Comparison of ENCODE assay signal across 10 cellular contexts in genomic region chr5:132688536-132689409, GRCh38.
DNase-seq lines count a peak whose midpoint lies in the region; ATAC-seq lines count a peak whose summit lies in the region.
"Had no signal": no experiment of that assay in that cellular context is flagged by ENCODE, and none has a peak within 500 bp of the region (broad histone marks: within the 10 kb centered on the region; RNA-seq: fewer than 3 reads in every experiment).

No MANE protein-coding gene starts in this region.

- H3K27ac Mint-ChIP-seq in activated T-cell treated with anti-CD3 and anti-CD28 coated beads, Interleukin-2, amount 50 U/mL, for 24 hours, result peak overlapping the region; percentile 74
- peak overlapping the region; percentile 9 to 87 for H3K27ac Mint-ChIP-seq in stimulated activated naive CD8-positive, alpha-beta T cell treated with anti-CD3 and anti-CD28 coated beads, Interleukin-15, amount 100 ng/mL, for 72 hours

- peak; percentile 22 for DNase-seq in activated T-cell treated with anti-CD3 and anti-CD28 coated beads for 4 hours
- DNase-seq in activated T-cell treated with anti-CD3 and anti-CD28 coated beads, Interleukin-2, amount 50 U/mL, for 1 hour, result no peak
- DNase-seq in activated T-cell treated with anti-CD3 and anti-CD28 coated beads, Interleukin-2, amount 50 U/mL, for 24 hours, result no peak
- DNase-seq in stimulated activated naive CD8-positive, alpha-beta T cell treated with anti-CD3 and anti-CD28 coated beads, Interleukin-15, amount 100 ng/mL, for 72 hours, result no peak
- DNase-seq in AG08396 (ENCODE audit: low spot score), result no peak
- DNase-seq in D341Med (ENCODE audit: low spot score), result no peak
- DNase-seq: mesendoderm, NCI-H446 treated with DMSO at 0.1 percent for 48 hours had no signal

- H3K9me3 ChIP-seq in KOPT-K1 (ENCODE audit: insufficient read depth, low read length, poor library complexity, severe bottlenecking), result no peaks in the 10 kb centered on the region

- peak; percentile 72 for ATAC-seq in stimulated activated naive CD8-positive, alpha-beta T cell treated with anti-CD3 and anti-CD28 coated beads, Interleukin-15, amount 100 ng/mL, for 72 hours
- no peak for ATAC-seq in GM19397 (IDR thresholded peaks at IDR 0.05; ENCODE audit: unreplicated experiment)

- peaks cover 38% of the 10 kb centered on the region for H3K4me1 Mint-ChIP-seq in activated T-cell treated with anti-CD3 and anti-CD28 coated beads, Interleukin-2, amount 50 U/mL, for 24 hours (ENCODE audit: low read depth)
- peaks cover 45% of the 10 kb centered on the region for H3K4me1 Mint-ChIP-seq in stimulated activated naive CD8-positive, alpha-beta T cell treated with anti-CD3 and anti-CD28 coated beads, Interleukin-15, amount 100 ng/mL, for 72 hours

- H3K36me3 ChIP-seq in KOPT-K1 (ENCODE audit: insufficient read depth, low read length), result no peaks in the 10 kb centered on the region

- H3K4me3 Mint-ChIP-seq in activated T-cell treated with anti-CD3 and anti-CD28 coated beads, Interleukin-2, amount 50 U/mL, for 24 hours, result no peak overlapping the region
- H3K4me3 Mint-ChIP-seq in stimulated activated naive CD8-positive, alpha-beta T cell treated with anti-CD3 and anti-CD28 coated beads, Interleukin-15, amount 100 ng/mL, for 72 hours, result peak overlapping the region; percentile 29 to 42

- no peaks in the 10 kb centered on the region for H3K9me3 Mint-ChIP-seq in activated T-cell treated with anti-CD3 and anti-CD28 coated beads, Interleukin-2, amount 50 U/mL, for 24 hours
- H3K9me3 Mint-ChIP-seq in stimulated activated naive CD8-positive, alpha-beta T cell treated with anti-CD3 and anti-CD28 coated beads, Interleukin-15, amount 100 ng/mL, for 72 hours, result no peaks in the 10 kb centered on the region

- H3K27me3 Mint-ChIP-seq in activated T-cell treated with anti-CD3 and anti-CD28 coated beads, Interleukin-2, amount 50 U/mL, for 24 hours, result no peaks in the 10 kb centered on the region
- no peaks in the 10 kb centered on the region for H3K27me3 Mint-ChIP-seq in stimulated activated naive CD8-positive, alpha-beta T cell treated with anti-CD3 and anti-CD28 coated beads, Interleukin-15, amount 100 ng/mL, for 72 hours

- peak overlapping the region; percentile 93 for H3K27ac ChIP-seq in KOPT-K1 (ENCODE audit: low read depth, low read length, poor library complexity, severe bottlenecking)

- H3K36me3 Mint-ChIP-seq in activated T-cell treated with anti-CD3 and anti-CD28 coated beads, Interleukin-2, amount 50 U/mL, for 24 hours (ENCODE audit: low read depth), result peaks cover 6% of the 10 kb centered on the region
